8 cellular contexts compared by ENCODE assay signal in the genomic region with DNA sequence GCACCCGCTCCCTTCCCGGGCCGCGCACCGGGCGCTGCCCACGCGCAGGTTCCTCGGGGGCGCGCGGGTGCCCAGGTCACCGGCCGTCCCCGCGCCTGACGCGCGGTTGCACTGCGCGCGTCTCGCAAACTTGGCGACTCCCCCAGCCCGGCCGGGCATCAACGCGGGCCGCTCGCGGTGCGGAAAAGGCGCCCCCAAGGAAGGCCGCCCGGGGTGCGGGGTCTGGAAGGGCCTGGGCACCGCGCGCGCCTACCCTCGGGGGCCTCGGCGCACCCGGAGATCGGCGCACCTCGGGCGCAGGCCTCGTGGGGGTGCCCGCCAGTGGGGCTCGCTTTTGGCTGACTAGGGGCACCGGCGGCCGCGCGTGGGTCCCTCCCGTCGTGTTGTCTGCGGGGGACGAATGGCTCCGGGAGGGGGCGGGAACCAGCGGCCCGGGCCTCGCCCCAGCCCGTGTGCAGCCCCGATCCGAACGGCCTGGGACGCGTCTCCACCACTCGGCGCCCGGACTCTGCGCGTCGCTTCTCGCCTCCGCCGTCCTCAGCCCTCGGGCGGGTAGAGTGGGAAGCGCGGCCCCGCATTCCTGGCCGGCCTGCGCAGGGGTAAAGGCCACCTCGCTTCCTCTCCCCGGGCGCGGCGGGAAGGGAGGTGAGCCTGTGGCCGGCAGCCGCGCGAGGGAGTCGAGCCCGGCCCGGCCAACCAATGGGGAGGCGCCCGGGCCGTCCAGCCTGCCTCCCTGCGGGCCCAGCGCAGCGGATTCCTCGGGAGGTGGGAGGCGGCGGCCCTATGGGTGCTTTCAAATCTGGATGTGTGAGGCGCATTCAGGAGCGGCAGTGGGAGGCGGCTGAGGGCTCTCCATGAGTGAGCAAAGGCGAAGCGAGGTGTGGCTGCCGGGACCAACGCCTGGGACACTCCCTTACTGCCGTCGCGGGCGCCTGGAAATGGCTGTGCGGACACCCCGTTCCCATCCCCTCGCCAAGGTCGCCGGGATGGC. TPM values are rescaled to one million over a fixed set of nuclear protein-coding genes. Genes with fewer than 3 reads are reported as not detected.
DNase-seq lines count a peak whose midpoint lies in the region; ATAC-seq and TF ChIP-seq lines count a peak whose summit lies in the region.

No MANE protein-coding gene starts in this region.

- no peaks in the 10 kb centered on the region for H3K27me3 ChIP-seq in breast epithelium
- H3K27me3 ChIP-seq in upper lobe of right lung = no peaks in the 10 kb centered on the region
- peaks cover 24% of the 10 kb centered on the region for H3K27me3 ChIP-seq in CD8-positive, alpha-beta memory T cell (ENCODE audit: insufficient read depth, low read length, poor library complexity, severe bottlenecking)

- peaks cover 16% of the 10 kb centered on the region for H3K4me1 Mint-ChIP-seq in stimulated activated naive CD8-positive, alpha-beta T cell treated with anti-CD3 and anti-CD28 coated beads, Interleukin-15, amount 100 ng/mL, for 72 hours
- H3K4me1 Mint-ChIP-seq in CD8-positive, alpha-beta memory T cell = peaks cover 10% of the 10 kb centered on the region in 3 donors

- TF ChIP-seq CTCF in breast epithelium (IDR thresholded peaks at IDR 0.05) = no peak
- TF ChIP-seq CTCF in lower leg skin (IDR thresholded peaks at IDR 0.05) = no peak
- TF ChIP-seq CTCF in upper lobe of right lung (IDR thresholded peaks at IDR 0.05) = no peak

- TF ChIP-seq POLR2A in breast epithelium (IDR thresholded peaks at IDR 0.05) = no peak
- no peak for TF ChIP-seq POLR2A in lower leg skin (IDR thresholded peaks at IDR 0.05)
- no peak for TF ChIP-seq POLR2A in erythroblast (IDR thresholded peaks at IDR 0.05; ENCODE audit: low read length)

- peak; percentile 3 for ATAC-seq in stimulated activated naive CD8-positive, alpha-beta T cell treated with anti-CD3 and anti-CD28 coated beads, Interleukin-15, amount 100 ng/mL, for 72 hours
- no peak for ATAC-seq in stimulated activated naive CD8-positive, alpha-beta T cell treated with anti-CD3 and anti-CD28 coated beads, Interleukin-15, Interleukin-2, amounts not matched to agents 100 U/mL and 50 U/mL, for 24 hours
- peak; percentile 56 for ATAC-seq in upper lobe of right lung

- H3K36me3 Mint-ChIP-seq in CD8-positive, alpha-beta memory T cell = peaks cover 0 to 6% (median 1%) of the 10 kb centered on the region in 3 donors

- H3K27me3 Mint-ChIP-seq in stimulated activated naive CD8-positive, alpha-beta T cell treated with anti-CD3 and anti-CD28 coated beads, Interleukin-15, amount 100 ng/mL, for 72 hours = peaks cover 59% of the 10 kb centered on the region
- peaks cover 26% of the 10 kb centered on the region in 2 donors for H3K27me3 Mint-ChIP-seq in CD8-positive, alpha-beta memory T cell

- no peak for DNase-seq in stimulated activated naive CD8-positive, alpha-beta T cell treated with anti-CD3 and anti-CD28 coated beads, Interleukin-15, amount 100 ng/mL, for 72 hours
- no peak for DNase-seq in stimulated activated naive CD8-positive, alpha-beta T cell treated with anti-CD3 and anti-CD28 coated beads, Interleukin-15, Interleukin-2, amounts not matched to agents 100 U/mL and 50 U/mL, for 24 hours
- DNase-seq in breast epithelium (ENCODE audit: low spot score in 2 of 2) = no peak
- DNase-seq in lower leg skin (ENCODE audit: low spot score in 2 of 2) = peak in 1 of 2 donors; percentile 90
- DNase-seq in upper lobe of right lung = peak; percentile 76
- no peak for DNase-seq in CD8-positive, alpha-beta memory T cell
- no peak for DNase-seq in MV-4-11 (lab: John Stamatoyannopoulos, UW)
- DNase-seq in erythroblast (lab: John Stamatoyannopoulos, UW) = no peak

- H3K9me3 ChIP-seq in breast epithelium (no peaks in the 10 kb centered on the region), upper lobe of right lung (no peaks in the 10 kb centered on the region)
- H3K9me3 ChIP-seq in CD8-positive, alpha-beta memory T cell (ENCODE audit: low read length) = no peaks in the 10 kb centered on the region

- CTCF ChIA-PET in CD8-positive, alpha-beta memory T cell (lab: Charles Lee) = no interaction called here

- H3K27ac ChIP-seq in breast epithelium (peak overlapping the region; percentile 48 to 87), upper lobe of right lung (peak overlapping the region; percentile 55)
- H3K27ac ChIP-seq in CD8-positive, alpha-beta memory T cell (ENCODE audit: low read depth, low read length) = no peak overlapping the region

- peak overlapping the region; percentile 35 to 53 for H3K4me3 Mint-ChIP-seq in stimulated activated naive CD8-positive, alpha-beta T cell treated with anti-CD3 and anti-CD28 coated beads, Interleukin-15, amount 100 ng/mL, for 72 hours
- peak overlapping the region in 3 of 7 donors; percentile 26 to 67 (median 29) for H3K4me3 Mint-ChIP-seq in CD8-positive, alpha-beta memory T cell

- H3K36me3 ChIP-seq in breast epithelium = no peaks in the 10 kb centered on the region
- H3K36me3 ChIP-seq in upper lobe of right lung = no peaks in the 10 kb centered on the region
- H3K36me3 ChIP-seq in CD8-positive, alpha-beta memory T cell (ENCODE audit: insufficient read depth, low read length) = no peaks in the 10 kb centered on the region

- WGBS in lower leg skin, 2 donors = 8 to 12% methylated on average over 40 to 71 of the region's 124 CpGs

- H3K4me1 ChIP-seq in breast epithelium = peaks cover 8 to 16% of the 10 kb centered on the region in 2 donors
- peaks cover 23% of the 10 kb centered on the region for H3K4me1 ChIP-seq in upper lobe of right lung
- peaks cover 9% of the 10 kb centered on the region for H3K4me1 ChIP-seq in CD8-positive, alpha-beta memory T cell (ENCODE audit: insufficient read depth, low read length)

- no peak overlapping the region for H3K27ac Mint-ChIP-seq in stimulated activated naive CD8-positive, alpha-beta T cell treated with anti-CD3 and anti-CD28 coated beads, Interleukin-15, amount 100 ng/mL, for 72 hours
- H3K27ac Mint-ChIP-seq in CD8-positive, alpha-beta memory T cell = no peak overlapping the region

- no peaks in the 10 kb centered on the region for H3K9me3 Mint-ChIP-seq in stimulated activated naive CD8-positive, alpha-beta T cell treated with anti-CD3 and anti-CD28 coated beads, Interleukin-15, amount 100 ng/mL, for 72 hours
- H3K9me3 Mint-ChIP-seq in CD8-positive, alpha-beta memory T cell = peaks cover 0 to 3% (median 0%) of the 10 kb centered on the region in 5 donors

- POLR2A ChIA-PET in CD8-positive, alpha-beta memory T cell (lab: Charles Lee) = no interaction called here

- H3K4me3 ChIP-seq in breast epithelium = peak overlapping the region; percentile 47 to 98 (median 71)
- H3K4me3 ChIP-seq in lower leg skin (ENCODE audit: low read depth, poor library complexity, severe bottlenecking) = peak overlapping the region; percentile 30
- peak overlapping the region; percentile 52 for H3K4me3 ChIP-seq in upper lobe of right lung
- H3K4me3 ChIP-seq in CD8-positive, alpha-beta memory T cell (ENCODE audit: low read length) = no peak overlapping the region

- intact Hi-C loops in breast epithelium (cut with DNase I; ENCODE audit: low total_unique reads) (no loop called here), lower leg skin (cut with DNase I; ENCODE audit: low total_unique reads) (no loop called here), upper lobe of right lung (cut with DNase I) (no loop called here)

RNA-seq across cellular contexts. Expression of a gene that starts 0.9 kb away (rescaled TPM):
- total RNA-seq in breast epithelium = 10 to 100 TPM in 2 of 3 donors, 1 to 10 TPM in 1; 8.2 to 18.7 (median 10.7) TPM
- 1 to 10 TPM; 1.2 to 6.7 (median 5.7) TPM for total RNA-seq in lower leg skin
- total RNA-seq in upper lobe of right lung = 19.7 TPM
- under 1 TPM; 0.31 to 0.39 TPM for total RNA-seq in CD8-positive, alpha-beta memory T cell
- 0.08 TPM for polyA plus RNA-seq in CD8-positive, alpha-beta memory T cell

RNA-seq across cellular contexts. Expression of a gene that starts 29.3 kb away (rescaled TPM):
- total RNA-seq in breast epithelium = not detected
- not detected for total RNA-seq in lower leg skin
- not detected for total RNA-seq in upper lobe of right lung
- total RNA-seq in CD8-positive, alpha-beta memory T cell = not detected
- polyA plus RNA-seq in CD8-positive, alpha-beta memory T cell = not detected

RNA-seq across cellular contexts. Expression of a gene that starts 33.1 kb away (rescaled TPM):
- 100 to 1,000 TPM in 1 of 3 donors, 10 to 100 TPM in 2; 75.1 to 146 (median 84.2) TPM for total RNA-seq in breast epithelium
- 100 to 1,000 TPM in 2 of 4 donors, 10 to 100 TPM in 2; 85.9 to 101 (median 94.7) TPM for total RNA-seq in lower leg skin
- total RNA-seq in upper lobe of right lung = 81.5 TPM
- 10 to 100 TPM; 60.0 to 64.4 TPM for total RNA-seq in CD8-positive, alpha-beta memory T cell
- polyA plus RNA-seq in CD8-positive, alpha-beta memory T cell = 72.1 TPM
